In the genomic region with DNA sequence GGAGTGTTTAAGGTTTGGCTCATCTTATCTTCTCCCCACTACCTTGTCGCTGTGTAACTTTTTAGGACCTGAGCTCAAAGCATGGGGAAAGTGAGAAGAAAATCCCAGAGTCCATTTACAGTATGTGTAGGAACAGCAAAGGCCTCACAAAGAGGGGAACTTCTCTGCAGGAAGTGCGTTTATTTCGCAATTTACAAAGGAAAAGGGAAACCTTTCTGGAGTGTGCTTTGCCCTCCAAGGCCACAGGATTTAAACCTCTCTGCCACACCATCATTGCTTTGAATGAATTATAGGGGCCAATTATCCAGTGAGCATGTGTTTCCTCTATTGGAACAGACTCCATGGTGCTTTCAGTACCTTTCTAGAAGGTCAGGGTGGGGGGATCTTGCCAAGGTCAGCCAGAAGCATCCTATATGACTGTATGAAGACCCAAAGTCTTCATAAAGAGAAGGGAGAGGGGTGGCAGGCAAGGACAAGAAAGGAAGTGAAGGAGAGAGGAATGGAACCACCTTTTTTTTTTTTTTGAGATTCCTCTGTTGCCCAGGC, we compare ENCODE assay signal across 12 cellular contexts.
"Had no signal": no experiment of that assay in that cellular context is flagged by ENCODE, and none has a peak within 500 bp of the region (broad histone marks: within the 10 kb centered on the region; RNA-seq: fewer than 3 reads in every experiment).

No MANE protein-coding gene starts in this region.

- H3K4me3 Mint-ChIP-seq: activated naive CD8-positive, alpha-beta T cell; activated T-helper 1 cell treated with anti-CD3 and anti-CD28 coated beads, Interleukin-12 subunit alpha, Interleukin-12 subunit beta, Interleukin-2, Interleukin-4 antibody, amounts not matched to agents 30 ng/mL and 10 ng/mL and 1 ng/mL, durations not matched to agents 14 hours and 24 hours and 36 hours; memory B cell; stimulated activated naive CD8-positive, alpha-beta T cell treated with anti-CD3 and anti-CD28 coated beads, Interleukin-15, Interleukin-2, amounts not matched to agents 100 ng/mL and 50 ng/mL, for 24 hours had no signal

- H3K27me3 ChIP-seq: tibial nerve, uterus had no signal

- H3K27ac ChIP-seq: tibial nerve, uterus had no signal

- H3K4me1 Mint-ChIP-seq: memory B cell had no signal

- H3K27ac Mint-ChIP-seq: activated naive CD8-positive, alpha-beta T cell; activated T-helper 1 cell treated with anti-CD3 and anti-CD28 coated beads, Interleukin-12 subunit alpha, Interleukin-12 subunit beta, Interleukin-2, Interleukin-4 antibody, amounts not matched to agents 30 ng/mL and 10 ng/mL and 1 ng/mL, durations not matched to agents 14 hours and 24 hours and 36 hours; memory B cell; stimulated activated naive CD8-positive, alpha-beta T cell treated with anti-CD3 and anti-CD28 coated beads, Interleukin-15, Interleukin-2, amounts not matched to agents 100 ng/mL and 50 ng/mL, for 24 hours had no signal

- H3K9me3 Mint-ChIP-seq: activated T-helper 1 cell treated with anti-CD3 and anti-CD28 coated beads, Interleukin-12 subunit alpha, Interleukin-12 subunit beta, Interleukin-2, Interleukin-4 antibody, amounts not matched to agents 30 ng/mL and 10 ng/mL and 1 ng/mL, durations not matched to agents 14 hours and 24 hours and 36 hours; memory B cell; stimulated activated naive CD8-positive, alpha-beta T cell treated with anti-CD3 and anti-CD28 coated beads, Interleukin-15, Interleukin-2, amounts not matched to agents 100 ng/mL and 50 ng/mL, for 24 hours had no signal

- ATAC-seq: left ventricle myocardium superior had no signal

- DNase-seq: activated CD4-positive, alpha-beta T cell treated with anti-CD3 and anti-CD28 coated beads, Interleukin-2, amount 50 U/mL, for 48 hours; activated T-cell treated with anti-CD3 and anti-CD28 coated beads for 4 hours; effector memory CD4-positive, alpha-beta T cell; foreskin fibroblast; left ventricle myocardium superior; uterus had no signal

- H3K4me3 ChIP-seq: tibial nerve, uterus had no signal

- H3K9me3 ChIP-seq: tibial nerve, uterus had no signal

- H3K36me3 ChIP-seq: tibial nerve, uterus had no signal

- H3K4me1 ChIP-seq: tibial nerve, uterus had no signal

- FAIRE-seq: bronchial epithelial cell had no signal

- H3K36me3 Mint-ChIP-seq: activated naive CD8-positive, alpha-beta T cell; memory B cell had no signal
